Comparison of ENCODE assay signal across 25 cellular contexts in genomic region chr12:64085996-64086395, GRCh38.
DNase-seq lines count a peak whose midpoint lies in the region; ATAC-seq and TF ChIP-seq lines count a peak whose summit lies in the region.
"Had no signal": no experiment of that assay in that cellular context is flagged by ENCODE, and none has a peak within 500 bp of the region (broad histone marks: within the 10 kb centered on the region; RNA-seq: fewer than 3 reads in every experiment).

No MANE protein-coding gene starts in this region.

- BruUV-seq in IMR-90 (replicated peaks; lab: Mats Ljungman, UMichigan): no TSS peak

- H3K79me1 ChIP-seq in IMR-90 (ENCODE audit: low read depth in 1 of 2, low read length in 2 of 2): peaks cover 15 to 56% of the 10 kb centered on the region in 2 experiments

- 0 out of 2 replicates have a peak overlapping the region, but pooled peaks have one; percentile 2 for H4K91ac ChIP-seq in IMR-90 (ENCODE audit: insufficient read depth, low read depth, low read length)

- no peaks in the 10 kb centered on the region for H4K20me1 ChIP-seq in IMR-90 (ENCODE audit: insufficient read depth, low read length)
- H4K20me1 ChIP-seq: BLaER1 treated with 17β-estradiol and CSF1 and Interleukin-3, amounts not matched to agents 10 nM and 100 nM had no signal

- no peak overlapping the region for H3K4me3 ChIP-seq in IMR-90 (ENCODE audit: insufficient read depth, low read depth, low read length)
- H3K4me3 ChIP-seq in esophagus squamous epithelium: no peak overlapping the region
- H3K4me3 ChIP-seq: BLaER1 treated with 17β-estradiol and CSF1 and Interleukin-3, amounts not matched to agents 10 nM and 100 nM; breast epithelium; Peyer's patch had no signal

- TF ChIP-seq CTCF in IMR-90 (conservative IDR thresholded peaks at IDR 0.05; ENCODE audit: low read depth, low read length) (no peak), esophagus squamous epithelium (IDR thresholded peaks at IDR 0.05) (no peak)

- H3K18ac ChIP-seq in IMR-90 (ENCODE audit: low read depth, low read length): peak overlapping the region; percentile 16; the same call in 1 of the 2 replicates

- no peak for TF ChIP-seq RAD21 in IMR-90 (IDR thresholded peaks at IDR 0.05; ENCODE audit: low read length)

- H2AK9ac ChIP-seq in IMR-90 (replicated peaks; ENCODE audit: low read depth, low read length, poor library complexity): no peak overlapping the region

- no peak overlapping the region; the same call in 1 of the 2 replicates for H3K4me2 ChIP-seq in IMR-90 (ENCODE audit: low read depth, low read length)
- H3K4me2 ChIP-seq: BLaER1 treated with 17β-estradiol and CSF1 and Interleukin-3, amounts not matched to agents 10 nM and 100 nM had no signal

- H3K27me3 ChIP-seq in IMR-90 (ENCODE audit: control insufficient read depth, insufficient read depth, low read length) (no peaks in the 10 kb centered on the region), esophagus squamous epithelium (no peaks in the 10 kb centered on the region)
- H3K27me3 ChIP-seq: breast epithelium, Peyer's patch had no signal

- no CpG with 5 or more reads among the region's 4 CpGs for WGBS in IMR-90 (ENCODE audit: extremely low coverage in 2 of 2, insufficient read length in 1 of 2), 2 experiments
- 53 to 71% methylated on average over 4 of the region's 4 CpGs for WGBS in esophagus squamous epithelium, 2 donors

- 0 out of 3 replicates have a peak overlapping the region, but pooled peaks have one; percentile 68 for H2BK15ac ChIP-seq in IMR-90 (ENCODE audit: low read depth, low read length)

- peaks cover 27% of the 10 kb centered on the region for H3K4me1 ChIP-seq in IMR-90 (ENCODE audit: control insufficient read depth, insufficient read depth, low read length)
- peaks cover 13 to 83% (median 23%) of the 10 kb centered on the region in 3 donors for H3K4me1 ChIP-seq in esophagus squamous epithelium

- ATAC-seq in IMR-90 (ENCODE audit: low read depth) (no peak), HG03469 (IDR thresholded peaks at IDR 0.05; ENCODE audit: unreplicated experiment) (no peak)
- ATAC-seq: naive thymus-derived CD4-positive, alpha-beta T cell had no signal

- peak overlapping the region; percentile 35; the same call in 1 of the 2 replicates for H2BK20ac ChIP-seq in IMR-90 (ENCODE audit: low read depth, low read length)

- POLR2A ChIA-PET in IMR-90 (lab: Charles Lee; ENCODE audit: unreplicated experiment): interaction anchor here (0.6 kb wide), 1 partner anchor 61 kb away, joined by 6 read pairs; no protein-coding TSS in a partner anchor

- H3K27ac ChIP-seq in IMR-90 (ENCODE audit: insufficient read depth, low read length): peak overlapping the region; percentile 17; the same call in 1 of the 2 replicates
- H3K27ac ChIP-seq in esophagus squamous epithelium: peak overlapping the region; percentile 11 to 45 (median 22)
- H3K27ac ChIP-seq: BLaER1 treated with 17β-estradiol and CSF1 and Interleukin-3, amounts not matched to agents 10 nM and 100 nM; Peyer's patch had no signal

- peak overlapping the region; percentile 13 for H3K4ac ChIP-seq in IMR-90 (ENCODE audit: low read depth, low read length)

- in situ Hi-C loops in IMR-90 (cut with MboI; ENCODE audit: low sequenced_read_pairs): no loop called here

- CTCF ChIA-PET in IMR-90 (lab: Yijun Ruan, JAX): interaction anchor here (0.6 kb wide), 1 partner anchor 259 kb away, joined by 3 read pairs; no protein-coding TSS in a partner anchor

- H4K5ac ChIP-seq in IMR-90 (ENCODE audit: low read depth, low read length): peak overlapping the region; percentile 56; the same call in 1 of the 2 replicates

- H3K9ac ChIP-seq in IMR-90 (ENCODE audit: low read depth, low read length): no peak overlapping the region
- H3K9ac ChIP-seq: BLaER1 treated with 17β-estradiol and CSF1 and Interleukin-3, amounts not matched to agents 10 nM and 100 nM had no signal

- H3K56ac ChIP-seq in IMR-90 (ENCODE audit: extremely low read depth, insufficient read depth, low read length): no peak overlapping the region

- peak overlapping the region; percentile 62; the same call in 1 of the 2 replicates for H3K23ac ChIP-seq in IMR-90 (ENCODE audit: low read depth, low read length)

- peak overlapping the region; percentile 21 for H2AK5ac ChIP-seq in IMR-90 (ENCODE audit: low read depth, low read length)

- peak overlapping the region; percentile 94 for H2BK5ac ChIP-seq in IMR-90 (ENCODE audit: low read depth, low read length, poor library complexity, severe bottlenecking)

- peak overlapping the region; percentile 6 to 17; a peak in 2 of 4 replicates for H4K8ac ChIP-seq in IMR-90 (ENCODE audit: low read depth in 2 of 2, low read length in 2 of 2)

- dilution Hi-C loops in IMR-90 (cut with HindIII; ENCODE audit: low sequenced_read_pairs, unreplicated experiment): no loop called here

- no peak for TF ChIP-seq POLR2A in IMR-90 (IDR thresholded peaks at IDR 0.05; ENCODE audit: low read depth, low read length)
- no peak for TF ChIP-seq POLR2A in esophagus squamous epithelium (IDR thresholded peaks at IDR 0.05)

- no peak overlapping the region for H2AFZ ChIP-seq in IMR-90 (replicated peaks; ENCODE audit: low read length, poor library complexity)

- peak overlapping the region; percentile 26 for H2BK120ac ChIP-seq in IMR-90 (ENCODE audit: low read depth, low read length)

- intact Hi-C loops in IMR-90 (cut with micrococcal nuclease): loop anchor here (5.0 kb wide), 1 partner anchor 244 kb away; the partner anchor contains the start of gene SRGAP1
- intact Hi-C loops in esophagus squamous epithelium (cut with DNase I): no loop called here

- DNase-seq in AG08396 (ENCODE audit: low spot score) (peak; percentile 20), IMR-90 (peak; percentile 23), esophagus squamous epithelium (lab: John Stamatoyannopoulos, UW) (no peak), kidney tubule cell (ENCODE audit: low spot score) (peak; percentile 21), NCI-H510A (lab: John Stamatoyannopoulos, UW) (no peak), hippocampal formation (lab: John Stamatoyannopoulos, UW) (no peak), hepatic stellate cell (ENCODE audit: low spot score) (no peak)
- DNase-seq: activated CD4-positive, CD25-positive, alpha-beta regulatory T cell; activated naive CD4-positive, alpha-beta T cell treated with anti-CD3 and anti-CD28 coated beads for 36 hours; Calu3; DND-41; effector CD4-positive, alpha-beta T cell; HFFc6; islet precursor cell; naive thymus-derived CD4-positive, alpha-beta T cell; NCI-H1092 treated with DMSO at 0.1 percent for 48 hours; NCI-H187 treated with DMSO at 0.1 percent for 48 hours; NCI-H69; Peyer's patch; SIG-M5; small intestine; trophoblast cell had no signal

- H3K9me1 ChIP-seq in IMR-90 (ENCODE audit: insufficient read depth, low read length): peaks cover 18% of the 10 kb centered on the region

- H3K9me3 ChIP-seq in IMR-90 (ENCODE audit: control insufficient read depth, insufficient read depth, low read length): no peaks in the 10 kb centered on the region
- no peaks in the 10 kb centered on the region for H3K9me3 ChIP-seq in esophagus squamous epithelium
- H3K9me3 ChIP-seq: BLaER1 treated with 17β-estradiol and CSF1 and Interleukin-3, amounts not matched to agents 10 nM and 100 nM; breast epithelium; Peyer's patch had no signal

- H3K14ac ChIP-seq in IMR-90 (replicated peaks; ENCODE audit: low read depth, low read length): peak overlapping the region; percentile 40; the same call in 1 of the 2 replicates

- H3K36me3 ChIP-seq in IMR-90 (ENCODE audit: control insufficient read depth, insufficient read depth, low read length) (peaks cover 15% of the 10 kb centered on the region), esophagus squamous epithelium (no peaks in the 10 kb centered on the region)
- H3K36me3 ChIP-seq: BLaER1 treated with 17β-estradiol and CSF1 and Interleukin-3, amounts not matched to agents 10 nM and 100 nM; breast epithelium; Peyer's patch had no signal

TF ChIP-seq in IMR-90, 13 proteins besides CTCF, POLR2A, EP300 and RAD21:
- TF ChIP-seq CEBPB (IDR thresholded peaks at IDR 0.05; ENCODE audit: low read depth, low read length) (no peak), MAFK (IDR thresholded peaks at IDR 0.05; ENCODE audit: low read depth, low read length) (no peak), RFX5 (IDR thresholded peaks at IDR 0.05; ENCODE audit: low read depth, low read length) (no peak), NFE2L2 (IDR thresholded peaks at IDR 0.05; ENCODE audit: low read depth, low read length) (no peak), RCOR1 (IDR thresholded peaks at IDR 0.05; ENCODE audit: insufficient replicate concordance, low read length) (no peak), MAZ (IDR thresholded peaks at IDR 0.05; ENCODE audit: borderline replicate concordance, low read depth, low read length) (no peak), SMC3 (IDR thresholded peaks at IDR 0.05; ENCODE audit: low read depth, low read length) (no peak), MXI1 (IDR thresholded peaks at IDR 0.05; ENCODE audit: borderline replicate concordance, low read depth, low read length) (no peak), CHD1 (IDR thresholded peaks at IDR 0.05; ENCODE audit: low read depth, low read length) (no peak), FOS (IDR thresholded peaks at IDR 0.05; ENCODE audit: low read depth, low read length) (no peak), ELK1 (IDR thresholded peaks at IDR 0.05; ENCODE audit: borderline replicate concordance, low read depth, low read length) (no peak)
- TF ChIP-seq, protein P1, sequence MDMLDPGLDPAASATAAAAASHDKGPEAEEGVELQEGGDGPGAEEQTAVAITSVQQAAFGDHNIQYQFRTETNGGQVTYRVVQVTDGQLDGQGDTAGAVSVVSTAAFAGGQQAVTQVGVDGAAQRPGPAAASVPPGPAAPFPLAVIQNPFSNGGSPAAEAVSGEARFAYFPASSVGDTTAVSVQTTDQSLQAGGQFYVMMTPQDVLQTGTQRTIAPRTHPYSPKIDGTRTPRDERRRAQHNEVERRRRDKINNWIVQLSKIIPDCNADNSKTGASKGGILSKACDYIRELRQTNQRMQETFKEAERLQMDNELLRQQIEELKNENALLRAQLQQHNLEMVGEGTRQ (IDR thresholded peaks at IDR 0.05; ENCODE audit: low read depth, low read length): no peak

Comparison
In these comparisons a context has a peak if more than half of its experiments do, and no peak if none do; other contexts are left out.
1. DNase-seq: peak in AG08396 (single experiment), IMR-90 (single experiment) and kidney tubule cell (single experiment); none in esophagus squamous epithelium (single experiment), NCI-H510A (single experiment), hippocampal formation (0 of 2) and hepatic stellate cell (single experiment).